In the genomic region with DNA sequence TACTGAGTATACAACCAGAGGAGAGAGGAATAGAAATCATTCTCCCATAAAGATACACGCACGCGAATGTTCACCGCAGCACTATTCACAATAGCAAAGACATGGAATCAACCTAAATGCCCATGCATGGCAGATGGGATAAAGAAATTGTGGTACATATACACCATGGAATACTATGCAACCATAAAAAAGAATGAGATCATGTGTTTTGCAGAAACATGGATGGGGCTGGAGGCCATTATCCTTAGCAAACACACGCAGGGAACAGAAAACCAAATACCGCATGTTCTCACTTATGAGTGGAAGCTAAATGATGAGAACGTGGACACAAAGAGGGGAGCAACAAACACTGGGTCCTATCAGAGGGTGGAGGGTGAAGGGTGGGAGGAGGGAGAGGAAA, we compare ENCODE assay signal across 1 cellular context.
TF ChIP-seq lines count a peak whose summit lies in the region.

No MANE protein-coding gene starts in this region.

TF ChIP-seq in WTC11, 78 proteins besides CTCF, POLR2A, EP300 and RAD21 (continued from another document):
- TF ChIP-seq ZNF512 (CRISPR knock-in tag; IDR thresholded peaks at IDR 0.05; ENCODE audit: borderline replicate concordance) (no peak), GABPB1 (CRISPR knock-in tag; IDR thresholded peaks at IDR 0.05) (no peak), IRF1 (CRISPR knock-in tag; IDR thresholded peaks at IDR 0.05) (no peak), ARID4B (CRISPR knock-in tag; IDR thresholded peaks at IDR 0.05; ENCODE audit: borderline replicate concordance) (no peak), NFYB (CRISPR knock-in tag; conservative IDR thresholded peaks at IDR 0.05; ENCODE audit: low read depth) (no peak), AR (CRISPR knock-in tag; IDR thresholded peaks at IDR 0.05) (no peak), SOX15 (CRISPR knock-in tag; IDR thresholded peaks at IDR 0.05) (no peak), RORB (CRISPR knock-in tag; IDR thresholded peaks at IDR 0.05) (no peak)
- TF ChIP-seq, protein P1, sequence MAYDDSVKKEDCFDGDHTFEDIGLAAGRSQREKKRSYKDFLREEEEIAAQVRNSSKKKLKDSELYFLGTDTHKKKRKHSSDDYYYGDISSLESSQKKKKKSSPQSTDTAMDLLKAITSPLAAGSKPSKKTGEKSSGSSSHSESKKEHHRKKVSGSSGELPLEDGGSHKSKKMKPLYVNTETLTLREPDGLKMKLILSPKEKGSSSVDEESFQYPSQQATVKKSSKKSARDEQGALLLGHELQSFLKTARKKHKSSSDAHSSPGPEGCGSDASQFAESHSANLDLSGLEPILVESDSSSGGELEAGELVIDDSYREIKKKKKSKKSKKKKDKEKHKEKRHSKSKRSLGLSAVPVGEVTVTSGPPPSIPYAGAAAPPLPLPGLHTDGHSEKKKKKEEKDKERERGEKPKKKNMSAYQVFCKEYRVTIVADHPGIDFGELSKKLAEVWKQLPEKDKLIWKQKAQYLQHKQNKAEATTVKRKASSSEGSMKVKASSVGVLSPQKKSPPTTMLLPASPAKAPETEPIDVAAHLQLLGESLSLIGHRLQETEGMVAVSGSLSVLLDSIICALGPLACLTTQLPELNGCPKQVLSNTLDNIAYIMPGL (CRISPR knock-in tag; IDR thresholded peaks at IDR 0.05) = no peak
- TF ChIP-seq, protein P2, sequence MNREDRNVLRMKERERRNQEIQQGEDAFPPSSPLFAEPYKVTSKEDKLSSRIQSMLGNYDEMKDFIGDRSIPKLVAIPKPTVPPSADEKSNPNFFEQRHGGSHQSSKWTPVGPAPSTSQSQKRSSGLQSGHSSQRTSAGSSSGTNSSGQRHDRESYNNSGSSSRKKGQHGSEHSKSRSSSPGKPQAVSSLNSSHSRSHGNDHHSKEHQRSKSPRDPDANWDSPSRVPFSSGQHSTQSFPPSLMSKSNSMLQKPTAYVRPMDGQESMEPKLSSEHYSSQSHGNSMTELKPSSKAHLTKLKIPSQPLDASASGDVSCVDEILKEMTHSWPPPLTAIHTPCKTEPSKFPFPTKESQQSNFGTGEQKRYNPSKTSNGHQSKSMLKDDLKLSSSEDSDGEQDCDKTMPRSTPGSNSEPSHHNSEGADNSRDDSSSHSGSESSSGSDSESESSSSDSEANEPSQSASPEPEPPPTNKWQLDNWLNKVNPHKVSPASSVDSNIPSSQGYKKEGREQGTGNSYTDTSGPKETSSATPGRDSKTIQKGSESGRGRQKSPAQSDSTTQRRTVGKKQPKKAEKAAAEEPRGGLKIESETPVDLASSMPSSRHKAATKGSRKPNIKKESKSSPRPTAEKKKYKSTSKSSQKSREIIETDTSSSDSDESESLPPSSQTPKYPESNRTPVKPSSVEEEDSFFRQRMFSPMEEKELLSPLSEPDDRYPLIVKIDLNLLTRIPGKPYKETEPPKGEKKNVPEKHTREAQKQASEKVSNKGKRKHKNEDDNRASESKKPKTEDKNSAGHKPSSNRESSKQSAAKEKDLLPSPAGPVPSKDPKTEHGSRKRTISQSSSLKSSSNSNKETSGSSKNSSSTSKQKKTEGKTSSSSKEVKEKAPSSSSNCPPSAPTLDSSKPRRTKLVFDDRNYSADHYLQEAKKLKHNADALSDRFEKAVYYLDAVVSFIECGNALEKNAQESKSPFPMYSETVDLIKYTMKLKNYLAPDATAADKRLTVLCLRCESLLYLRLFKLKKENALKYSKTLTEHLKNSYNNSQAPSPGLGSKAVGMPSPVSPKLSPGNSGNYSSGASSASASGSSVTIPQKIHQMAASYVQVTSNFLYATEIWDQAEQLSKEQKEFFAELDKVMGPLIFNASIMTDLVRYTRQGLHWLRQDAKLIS (CRISPR knock-in tag; IDR thresholded peaks at IDR 0.05; ENCODE audit: borderline replicate concordance) = no peak
